16 cellular contexts compared by ENCODE assay signal in genomic region chr7:70739646-70740045, GRCh38.
"Had no signal": no experiment of that assay in that cellular context is flagged by ENCODE, and none has a peak within 500 bp of the region (broad histone marks: within the 10 kb centered on the region; RNA-seq: fewer than 3 reads in every experiment).

No MANE protein-coding gene starts in this region.

- H3K27ac Mint-ChIP-seq: mesothelial cell of epicardium had no signal

- H3K4me3 ChIP-seq: colonic mucosa, pancreas, sigmoid colon, thoracic aorta had no signal

- H3K9me3 Mint-ChIP-seq: mesothelial cell of epicardium, T-cell had no signal

- H3K9me3 ChIP-seq: colonic mucosa, pancreas, sigmoid colon, thoracic aorta had no signal

- H3K36me3 Mint-ChIP-seq: T-cell had no signal

- ATAC-seq: foreskin keratinocyte, T-cell had no signal

- H3K27ac ChIP-seq: colonic mucosa, foreskin keratinocyte, pancreas, sigmoid colon, thoracic aorta had no signal

- H3K4me3 Mint-ChIP-seq: mesothelial cell of epicardium, T-cell had no signal

- DNase-seq: activated CD4-positive, alpha-beta T cell treated with anti-CD3 and anti-CD28 coated beads for 1 hour; activated CD4-positive, alpha-beta T cell treated with anti-CD3 and anti-CD28 coated beads, Interleukin-2, amount 50 U/mL, for 4 hours; activated naive CD4-positive, alpha-beta T cell treated with anti-CD3 and anti-CD28 coated beads, Interleukin-2, amount 50 U/mL, for 16 hours; activated T-cell treated with anti-CD3 and anti-CD28 coated beads, Interleukin-2, amount 50 U/mL, for 1 hour; colonic mucosa; effector CD4-positive, alpha-beta T cell; foreskin keratinocyte; glutamatergic neuron; hypothalamus; pancreas; sigmoid colon; stimulated activated CD4-positive, alpha-beta T cell treated with anti-CD3 and anti-CD28 coated beads, Interleukin-1b, Interleukin-23, amount 100 ng/mL, for 48 hours; T-cell; T1000 had no signal

- H3K27me3 ChIP-seq: colonic mucosa, foreskin keratinocyte, pancreas, sigmoid colon had no signal

- H3K36me3 ChIP-seq: colonic mucosa, pancreas, sigmoid colon, thoracic aorta had no signal
